27 cellular contexts compared by ENCODE assay signal in the genomic region with DNA sequence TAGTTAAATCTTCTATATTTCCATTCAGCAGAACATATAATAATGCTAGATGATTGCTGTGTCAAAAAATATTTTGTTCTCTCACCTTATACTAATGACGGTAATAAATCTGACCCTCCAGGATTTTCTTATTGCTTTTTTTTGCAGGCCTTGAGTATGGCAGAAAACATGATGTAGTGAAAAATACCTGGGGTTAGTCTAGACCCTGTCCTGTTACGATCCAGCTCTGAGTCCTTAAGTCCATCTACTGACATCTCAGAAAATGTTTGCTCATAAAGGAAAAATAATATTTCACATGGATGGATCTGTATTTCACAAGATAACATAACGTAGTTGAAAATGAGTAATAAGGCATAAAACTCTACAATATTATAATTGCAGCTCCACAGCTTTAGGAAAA.
"Had no signal": no experiment of that assay in that cellular context is flagged by ENCODE, and none has a peak within 500 bp of the region (broad histone marks: within the 10 kb centered on the region; RNA-seq: fewer than 3 reads in every experiment).

No MANE protein-coding gene starts in this region.

- H3K27ac Mint-ChIP-seq: activated B cell treated with CpG ODN at 0.5 μM for 24 hours; activated CD4-positive, alpha-beta memory T cell treated with anti-CD3 and anti-CD28 coated beads for 36 hours; activated naive CD8-positive, alpha-beta T cell treated with anti-CD3 and anti-CD28 coated beads for 36 hours had no signal

- H3K9me3 Mint-ChIP-seq: activated B cell treated with CpG ODN at 0.5 μM for 24 hours; activated naive CD8-positive, alpha-beta T cell treated with anti-CD3 and anti-CD28 coated beads for 36 hours had no signal

- H3K4me1 ChIP-seq: ascending aorta had no signal

- H3K4me3 ChIP-seq: ascending aorta, coronary artery had no signal

- ATAC-seq: Right ventricle myocardium inferior had no signal

- H3K27ac ChIP-seq: ascending aorta, coronary artery, RWPE1, VCaP had no signal

- H3K4me3 Mint-ChIP-seq: activated B cell treated with CpG ODN at 0.5 μM for 24 hours; activated CD4-positive, alpha-beta memory T cell treated with anti-CD3 and anti-CD28 coated beads for 36 hours; activated naive CD8-positive, alpha-beta T cell treated with anti-CD3 and anti-CD28 coated beads for 36 hours had no signal

- H3K9me3 ChIP-seq: ascending aorta had no signal

- H3K4me1 Mint-ChIP-seq: activated B cell treated with CpG ODN at 0.5 μM for 24 hours; activated naive CD8-positive, alpha-beta T cell treated with anti-CD3 and anti-CD28 coated beads for 36 hours had no signal

- DNase-seq: activated B cell treated with CpG ODN at 0.5 μM for 24 hours; activated CD4-positive, alpha-beta memory T cell treated with anti-CD3 and anti-CD28 coated beads for 36 hours; activated CD4-positive, alpha-beta T cell treated with anti-CD3 and anti-CD28 coated beads for 4 hours; activated CD4-positive, alpha-beta T cell treated with anti-CD3 and anti-CD28 coated beads, Interleukin-2, amount 50 U/mL, for 1 hour; activated CD4-positive, CD25-positive, alpha-beta regulatory T cell treated with anti-CD3 and anti-CD28 coated beads, Interleukin-2, amount 50 U/mL, for 72 hours; activated CD8-positive, alpha-beta memory T cell treated with anti-CD3 and anti-CD28 coated beads, Interleukin-2, amount 50 U/mL, for 4 hours; activated effector memory CD4-positive, alpha-beta T cell treated with Interleukin-2 at 50 U/mL for 16 hours; activated naive CD4-positive, alpha-beta T cell; activated naive CD4-positive, alpha-beta T cell treated with anti-CD3 and anti-CD28 coated beads, Interleukin-2, amount 50 U/mL, for 16 hours; activated naive CD8-positive, alpha-beta T cell treated with anti-CD3 and anti-CD28 coated beads for 36 hours; activated T-cell treated with anti-CD3 and anti-CD28 coated beads, Interleukin-2, amount 50 U/mL, for 48 hours; amygdala; Karpas-422; KBM-7; NCI-H1105 treated with DMSO at 0.1 percent for 48 hours; NCI-H1436; NCI-H1694; NCI-H1930; NCI-H2081 treated with DMSO at 0.1 percent for 48 hours; NCI-H526; NCI-H748 treated with DMSO at 0.1 percent for 48 hours; SIG-M5 had no signal

- H3K27me3 ChIP-seq: ascending aorta had no signal

- H3K36me3 ChIP-seq: ascending aorta had no signal

- H3K27me3 Mint-ChIP-seq: activated B cell treated with CpG ODN at 0.5 μM for 24 hours; activated CD4-positive, alpha-beta memory T cell treated with anti-CD3 and anti-CD28 coated beads for 36 hours; activated naive CD8-positive, alpha-beta T cell treated with anti-CD3 and anti-CD28 coated beads for 36 hours had no signal

- H3K36me3 Mint-ChIP-seq: activated CD4-positive, alpha-beta memory T cell treated with anti-CD3 and anti-CD28 coated beads for 36 hours; activated naive CD8-positive, alpha-beta T cell treated with anti-CD3 and anti-CD28 coated beads for 36 hours had no signal
